9 cellular contexts compared by ENCODE assay signal in the genomic region with DNA sequence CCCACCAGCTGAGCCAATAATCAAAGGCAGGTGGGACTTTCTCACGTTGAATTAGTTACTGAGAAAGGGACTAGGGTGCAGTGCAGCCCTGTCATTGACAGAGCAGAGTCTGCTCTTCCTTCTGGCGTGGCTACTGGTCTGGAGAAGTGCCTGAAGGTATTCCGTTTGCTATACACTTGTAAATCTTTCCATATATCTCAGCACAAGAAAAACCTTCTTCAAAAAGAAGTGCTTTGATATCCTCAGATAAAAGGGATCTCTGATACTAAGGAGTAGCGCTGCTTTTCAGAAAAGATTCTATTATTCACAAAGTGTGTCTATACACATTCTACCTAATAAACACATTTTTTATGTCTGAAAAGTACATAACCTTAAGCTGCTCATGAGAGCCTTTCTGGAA.
"Had no signal": no experiment of that assay in that cellular context is flagged by ENCODE, and none has a peak within 500 bp of the region (broad histone marks: within the 10 kb centered on the region; RNA-seq: fewer than 3 reads in every experiment).

No MANE protein-coding gene starts in this region.

- H3K4me3 ChIP-seq: GM23248, GM23338, HAP-1 had no signal

- FAIRE-seq: H1 had no signal

- H3K27ac ChIP-seq: GM23248 had no signal

- H3K4me1 ChIP-seq: HAP-1 had no signal

- H3K36me3 ChIP-seq: HAP-1 had no signal

- H3K9me3 ChIP-seq: HAP-1 had no signal

- H3K4me3 Mint-ChIP-seq: GM23338, H9, HFFc6 had no signal

- H2AFZ ChIP-seq: GM23248, GM23338 had no signal

- H3K4me2 ChIP-seq: GM23338 had no signal

- DNase-seq: GM23248, GOT3, H7, H9, HCEC 1CT, HFFc6 had no signal

- H3K27ac Mint-ChIP-seq: GM23338, H9, HFFc6 had no signal

- H3K9ac ChIP-seq: GM23248 had no signal
